8 cellular contexts compared by ENCODE assay signal in the genomic region with DNA sequence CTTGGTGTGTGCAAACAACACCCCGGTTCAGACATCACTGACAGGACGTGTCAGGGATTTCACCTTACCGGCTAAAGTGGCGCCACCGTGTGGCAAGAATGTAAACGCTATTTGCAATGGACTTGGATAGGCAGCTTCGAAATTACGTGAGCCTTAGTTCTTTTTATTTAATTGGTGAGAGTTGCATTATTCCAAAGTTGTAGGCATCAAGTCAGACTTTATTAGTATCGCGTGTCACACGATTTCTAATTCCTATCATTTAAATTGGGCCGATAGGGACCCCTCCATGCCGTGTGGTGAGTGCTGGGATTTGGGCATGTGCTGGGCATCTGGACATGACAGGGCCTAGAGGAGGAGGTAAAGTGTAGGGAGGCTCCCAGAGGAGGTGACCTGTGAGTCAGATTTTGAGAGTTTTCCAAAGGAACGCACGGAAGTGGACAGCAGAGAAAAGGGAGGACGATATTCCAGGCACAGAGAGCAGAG. TPM values are rescaled to one million over a fixed set of nuclear protein-coding genes. Genes with fewer than 3 reads are reported as not detected.
A peak's percentile ranks its signal among the peaks of the same experiment; 100 is the strongest.
DNase-seq lines count a peak whose midpoint lies in the region; ATAC-seq, FAIRE-seq and TF ChIP-seq lines count a peak whose summit lies in the region.

No MANE protein-coding gene starts in this region.

- H3K4me1 ChIP-seq in CD4-positive, CD25-positive, alpha-beta regulatory T cell (ENCODE audit: control insufficient read depth, insufficient read depth, low read length, poor library complexity, severe bottlenecking): no peaks in the 10 kb centered on the region
- no peaks in the 10 kb centered on the region for H3K4me1 ChIP-seq in endothelial cell of umbilical vein (ENCODE audit: control insufficient read depth, extremely low read depth, insufficient read depth, low read length)

- H3K27ac Mint-ChIP-seq in CD4-positive, CD25-positive, alpha-beta regulatory T cell: no peak overlapping the region

- no peaks in the 10 kb centered on the region for H4K20me1 ChIP-seq in endothelial cell of umbilical vein (replicated peaks; ENCODE audit: control insufficient read depth, extremely low read depth, insufficient read depth, low read length)

- H3K36me3 ChIP-seq in CD4-positive, CD25-positive, alpha-beta regulatory T cell (ENCODE audit: control insufficient read depth, insufficient read depth, low read length): no peaks in the 10 kb centered on the region
- no peaks in the 10 kb centered on the region for H3K36me3 ChIP-seq in endothelial cell of umbilical vein (ENCODE audit: control insufficient read depth in 2 of 2, extremely low read depth in 1 of 2, insufficient read depth in 2 of 2, low read length in 2 of 2)

- H3K9me3 ChIP-seq in CD4-positive, CD25-positive, alpha-beta regulatory T cell (ENCODE audit: control insufficient read depth in 2 of 2, low read length in 2 of 2): no peaks in the 10 kb centered on the region
- no peaks in the 10 kb centered on the region for H3K9me3 ChIP-seq in endothelial cell of umbilical vein (replicated peaks; ENCODE audit: control insufficient read depth, insufficient read depth, low read length)

- no peaks in the 10 kb centered on the region for H3K4me1 Mint-ChIP-seq in CD4-positive, CD25-positive, alpha-beta regulatory T cell

- no peak overlapping the region for H3K4me2 ChIP-seq in endothelial cell of umbilical vein (ENCODE audit: insufficient read depth, low read length)

- no peak overlapping the region for H3K9ac ChIP-seq in endothelial cell of umbilical vein (replicated peaks; ENCODE audit: extremely low read depth, insufficient read depth, low read length)

- no peaks in the 10 kb centered on the region for H3K9me1 ChIP-seq in endothelial cell of umbilical vein (replicated peaks; ENCODE audit: control insufficient read depth, extremely low read depth, insufficient read depth, low read length)

- no peaks in the 10 kb centered on the region for H3K36me3 Mint-ChIP-seq in CD4-positive, CD25-positive, alpha-beta regulatory T cell

- intact Hi-C loops in endothelial cell of umbilical vein (cut with micrococcal nuclease): loop anchor here (5.0 kb wide), 1 partner anchor 260 kb away; the partner anchor contains the start of gene ECHDC2

- BruUV-seq in endothelial cell of umbilical vein (replicated peaks; lab: Mats Ljungman, UMichigan): no TSS peak

- H3K9me3 Mint-ChIP-seq in CD4-positive, CD25-positive, alpha-beta regulatory T cell: no peaks in the 10 kb centered on the region

- DNase-seq in CD4-positive, CD25-positive, alpha-beta regulatory T cell: peak; percentile 59 to 86 (median 72)
- no peak for DNase-seq in HFF-Myc (ENCODE audit: extremely low read depth, low read depth)
- peak; percentile 54 for DNase-seq in NCI-H82 treated with DMSO at 0.1 percent for 48 hours (lab: John Stamatoyannopoulos, UW; ENCODE audit: unreplicated experiment)
- peak; percentile 41 to 62 for DNase-seq in activated CD8-positive, alpha-beta memory T cell treated with anti-CD3 and anti-CD28 coated beads for 4 hours (ENCODE audit: low read depth in 2 of 2)
- peak; percentile 76 for DNase-seq in endothelial cell of umbilical vein (ENCODE audit: low read depth, low spot score)
- peak; percentile 68 for DNase-seq in middle frontal gyrus (ENCODE audit: extremely low spot score, low spot score)
- DNase-seq in stimulated activated CD8-positive, alpha-beta memory T cell treated with anti-CD3 and anti-CD28 coated beads, Interleukin-4, amount 100 ng/mL, for 24 hours (ENCODE audit: low read depth): peak; percentile 73

- no peak overlapping the region for H3K27ac ChIP-seq in CD4-positive, CD25-positive, alpha-beta regulatory T cell (ENCODE audit: insufficient read depth, low read length, poor library complexity, severe bottlenecking)
- no peak overlapping the region for H3K27ac ChIP-seq in endothelial cell of umbilical vein (ENCODE audit: insufficient read depth, low read depth, low read length)

- TF ChIP-seq POLR2A in endothelial cell of umbilical vein (IDR thresholded peaks at IDR 0.05; ENCODE audit: low read depth, low read length): no peak

- H3K4me3 Mint-ChIP-seq in CD4-positive, CD25-positive, alpha-beta regulatory T cell: no peak overlapping the region

- peak; percentile 94 for FAIRE-seq in endothelial cell of umbilical vein (lab: Jason Lieb, UNC)

- peak; percentile 70 to 78 for ATAC-seq in CD4-positive, CD25-positive, alpha-beta regulatory T cell (ENCODE audit: low read depth in 2 of 2)
- ATAC-seq in GM21515 (IDR thresholded peaks at IDR 0.05; ENCODE audit: unreplicated experiment): no peak

- peak overlapping the region; percentile 26 for H3K4me3 ChIP-seq in CD4-positive, CD25-positive, alpha-beta regulatory T cell (ENCODE audit: low read depth, low read length)
- H3K4me3 ChIP-seq in HFF-Myc (replicated peaks; ENCODE audit: low read depth, low read length) (no peak overlapping the region), endothelial cell of umbilical vein (replicated peaks in 1 of 3; ENCODE audit: insufficient read depth in 1 of 3, low read depth in 1 of 3, low read length in 3 of 3) (no peak overlapping the region)

- CTCF ChIA-PET in endothelial cell of umbilical vein (lab: Charles Lee): interaction anchor here (0.6 to 5.1 kb wide), 56 partner anchors 9 to 1814 kb away, joined by 3 to 46 read pairs (median 4); partner anchors contain the start of genes ECHDC2, PODN, SCP2 and ZYG11A

- H2AFZ ChIP-seq in endothelial cell of umbilical vein (ENCODE audit: low read depth, low read length): peak overlapping the region; percentile 17

- H3K27me3 ChIP-seq in CD4-positive, CD25-positive, alpha-beta regulatory T cell (ENCODE audit: control insufficient read depth, insufficient read depth, low read length): peaks cover 10% of the 10 kb centered on the region
- H3K27me3 ChIP-seq in endothelial cell of umbilical vein (ENCODE audit: control insufficient read depth in 2 of 2, insufficient read depth in 2 of 2, low read length in 2 of 2): peaks cover 0 to 3% of the 10 kb centered on the region in 2 experiments

- dilution Hi-C loops in endothelial cell of umbilical vein (cut with MboI; ENCODE audit: extremely low pct_ligation_motif_present, low sequenced_read_pairs): no loop called here

- TF ChIP-seq CTCF in HFF-Myc (IDR thresholded peaks at IDR 0.05; ENCODE audit: low read depth, low read length, missing control alignments): peak; percentile 78
- peak; percentile 75 to 89 for TF ChIP-seq CTCF in endothelial cell of umbilical vein (IDR thresholded peaks at IDR 0.05; ENCODE audit: extremely low read depth in 1 of 2, insufficient read depth in 1 of 2, low read depth in 1 of 2, low read length in 2 of 2)

- no peaks in the 10 kb centered on the region for H3K79me2 ChIP-seq in endothelial cell of umbilical vein (ENCODE audit: control insufficient read depth, insufficient read depth, low read length)

- POLR2A ChIA-PET in endothelial cell of umbilical vein (lab: Charles Lee): no interaction called here

- peaks cover 15% of the 10 kb centered on the region for H3K27me3 Mint-ChIP-seq in CD4-positive, CD25-positive, alpha-beta regulatory T cell

RNA-seq across cellular contexts. Expression of gene CPT2, which starts 14.5 kb away (rescaled TPM):
- 11.6 TPM for total RNA-seq in CD4-positive, CD25-positive, alpha-beta regulatory T cell
- polyA plus RNA-seq in CD4-positive, CD25-positive, alpha-beta regulatory T cell: 10 to 100 TPM; 27.4 to 35.3 (median 33.5) TPM
- 10.4 and 11.6 TPM in 2 replicates for total RNA-seq in endothelial cell of umbilical vein
- 10.6 and 11.5 TPM in 2 replicates for polyA plus RNA-seq in endothelial cell of umbilical vein
- polyA plus RNA-seq in endothelial cell of umbilical vein (2011; cell fraction: cytosol; rRNA removed): 9.4 and 9.8 TPM in 2 replicates
- polyA plus RNA-seq in endothelial cell of umbilical vein (2011; cell fraction: nucleus; rRNA removed): 6.6 and 6.9 TPM in 2 replicates
- polyA plus RNA-seq in endothelial cell of umbilical vein (2012): 6.2 and 9.3 TPM in 2 replicates
- polyA minus RNA-seq in endothelial cell of umbilical vein: 10.1 and 10.8 TPM in 2 replicates
- polyA minus RNA-seq in endothelial cell of umbilical vein (2011; cell fraction: cytosol; rRNA and poly(A)+ RNA removed): 12.0 TPM
- 3.9 and 6.4 TPM in 2 replicates for polyA minus RNA-seq in endothelial cell of umbilical vein (2011; cell fraction: nucleus; rRNA and poly(A)+ RNA removed)

RNA-seq across cellular contexts. Expression of gene CZIB, which starts 38.3 kb away (rescaled TPM):
- total RNA-seq in CD4-positive, CD25-positive, alpha-beta regulatory T cell: 33.5 TPM
- 10 to 100 TPM; 59.6 to 68.2 (median 61.4) TPM for polyA plus RNA-seq in CD4-positive, CD25-positive, alpha-beta regulatory T cell
- 58.7 and 60.1 TPM in 2 replicates for total RNA-seq in endothelial cell of umbilical vein
- polyA plus RNA-seq in endothelial cell of umbilical vein: 62.8 and 65.9 TPM in 2 replicates
- 85.9 and 97.2 TPM in 2 replicates for polyA plus RNA-seq in endothelial cell of umbilical vein (2011; cell fraction: cytosol; rRNA removed)
- 94.4 and 117 TPM in 2 replicates for polyA plus RNA-seq in endothelial cell of umbilical vein (2011; cell fraction: nucleus; rRNA removed)
- 61.6 and 69.7 TPM in 2 replicates for polyA plus RNA-seq in endothelial cell of umbilical vein (2012)
- 35.9 and 39.1 TPM in 2 replicates for polyA minus RNA-seq in endothelial cell of umbilical vein
- polyA minus RNA-seq in endothelial cell of umbilical vein (2011; cell fraction: cytosol; rRNA and poly(A)+ RNA removed): 6.9 TPM
- polyA minus RNA-seq in endothelial cell of umbilical vein (2011; cell fraction: nucleus; rRNA and poly(A)+ RNA removed): 26.0 and 28.1 TPM in 2 replicates

RNA-seq across cellular contexts. Expression of gene SLC1A7, which starts 39.7 kb away (rescaled TPM):
- total RNA-seq in CD4-positive, CD25-positive, alpha-beta regulatory T cell: not detected
- not detected for polyA plus RNA-seq in CD4-positive, CD25-positive, alpha-beta regulatory T cell
- total RNA-seq in endothelial cell of umbilical vein: not detected in 2 replicates
- not detected in 2 replicates for polyA plus RNA-seq in endothelial cell of umbilical vein
- polyA plus RNA-seq in endothelial cell of umbilical vein (2011; cell fraction: cytosol; rRNA removed): not detected in 2 replicates
- polyA plus RNA-seq in endothelial cell of umbilical vein (2011; cell fraction: nucleus; rRNA removed): not detected in 2 replicates
- polyA plus RNA-seq in endothelial cell of umbilical vein (2012): not detected in 2 replicates
- not detected in 2 replicates for polyA minus RNA-seq in endothelial cell of umbilical vein
- not detected for polyA minus RNA-seq in endothelial cell of umbilical vein (2011; cell fraction: cytosol; rRNA and poly(A)+ RNA removed)
- polyA minus RNA-seq in endothelial cell of umbilical vein (2011; cell fraction: nucleus; rRNA and poly(A)+ RNA removed): not detected in 2 replicates

RNA-seq across cellular contexts. Expression of gene MAGOH, which starts 56.2 kb away (rescaled TPM):
- 58.1 TPM for total RNA-seq in CD4-positive, CD25-positive, alpha-beta regulatory T cell
- 100 to 1,000 TPM in 1 of 4 donors, 10 to 100 TPM in 3; 89.8 to 102 (median 95.6) TPM for polyA plus RNA-seq in CD4-positive, CD25-positive, alpha-beta regulatory T cell
- total RNA-seq in endothelial cell of umbilical vein: 59.8 and 60.1 TPM in 2 replicates
- 16.0 and 25.9 TPM in 2 replicates for polyA plus RNA-seq in endothelial cell of umbilical vein
- 27.5 and 32.0 TPM in 2 replicates for polyA plus RNA-seq in endothelial cell of umbilical vein (2011; cell fraction: cytosol; rRNA removed)
- 7.9 and 20.8 TPM in 2 replicates for polyA plus RNA-seq in endothelial cell of umbilical vein (2011; cell fraction: nucleus; rRNA removed)
- 94.8 and 102 TPM in 2 replicates for polyA plus RNA-seq in endothelial cell of umbilical vein (2012)
- 41.0 and 64.8 TPM in 2 replicates for polyA minus RNA-seq in endothelial cell of umbilical vein
- polyA minus RNA-seq in endothelial cell of umbilical vein (2011; cell fraction: cytosol; rRNA and poly(A)+ RNA removed): 16.2 TPM
- 12.1 and 14.4 TPM in 2 replicates for polyA minus RNA-seq in endothelial cell of umbilical vein (2011; cell fraction: nucleus; rRNA and poly(A)+ RNA removed)
